17 cellular contexts compared by ENCODE assay signal in the genomic region with DNA sequence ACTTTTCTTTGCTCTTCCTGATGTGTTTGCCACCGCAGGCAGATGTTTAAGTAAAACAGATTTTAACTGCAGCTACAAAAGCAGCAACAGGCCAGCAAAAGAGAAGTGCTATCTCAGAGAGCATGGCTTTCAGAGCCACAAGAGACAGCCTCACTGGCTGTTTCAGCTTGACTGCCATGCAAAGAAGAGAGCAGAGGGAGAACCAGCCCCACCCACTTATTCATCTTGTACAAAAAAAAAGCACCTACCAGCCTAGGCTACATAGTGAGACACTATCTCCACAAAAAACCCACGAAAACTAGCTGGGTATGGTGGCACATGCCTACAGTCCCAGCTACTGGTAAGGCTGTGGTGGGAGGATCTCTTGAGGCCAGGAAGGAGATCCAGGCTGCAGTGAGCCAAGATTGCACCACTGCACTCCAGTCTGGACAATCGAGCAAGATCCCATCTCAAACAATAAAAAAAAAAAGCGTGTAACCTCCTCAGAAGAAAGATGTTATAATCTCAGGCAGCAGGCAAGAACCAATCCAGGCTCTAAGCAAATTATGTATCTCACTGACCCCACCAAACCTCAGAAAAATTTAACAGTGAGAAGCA. TPM values are rescaled to one million over a fixed set of nuclear protein-coding genes. Genes with fewer than 3 reads are reported as not detected.
DNase-seq lines count a peak whose midpoint lies in the region; ATAC-seq and TF ChIP-seq lines count a peak whose summit lies in the region.
"Had no signal": no experiment of that assay in that cellular context is flagged by ENCODE, and none has a peak within 500 bp of the region (broad histone marks: within the 10 kb centered on the region; RNA-seq: fewer than 3 reads in every experiment).

No MANE protein-coding gene starts in this region.

- CTCF ChIA-PET in activated CD8-positive, alpha-beta T cell treated with anti-CD3 and anti-CD28 coated beads, Interleukin-2, amount 10 ng/mL, durations not matched to agents 7 days and 5 days (lab: Charles Lee) = interaction anchor here (1.3 to 1.7 kb wide), 3 partner anchors 15 to 170 kb away, joined by 3 to 7 read pairs (median 5); no protein-coding TSS in a partner anchor

- H3K9me3 Mint-ChIP-seq in activated CD8-positive, alpha-beta T cell treated with anti-CD3 and anti-CD28 coated beads, Interleukin-2, amount 10 ng/mL, durations not matched to agents 7 days and 5 days (ENCODE audit: insufficient read depth) = no peaks in the 10 kb centered on the region
- H3K9me3 Mint-ChIP-seq in mesothelial cell of epicardium = no peaks in the 10 kb centered on the region

- no peaks in the 10 kb centered on the region for H3K79me2 ChIP-seq in DND-41 (ENCODE audit: insufficient read depth, low read length)

- H3K27me3 ChIP-seq in BLaER1 treated with 17β-estradiol and CSF1 and Interleukin-3, amounts not matched to agents 10 nM and 100 nM = no peaks in the 10 kb centered on the region
- H3K27me3 ChIP-seq in DND-41 (ENCODE audit: insufficient read depth, low read length, poor library complexity) (no peaks in the 10 kb centered on the region), testis (no peaks in the 10 kb centered on the region)
- H3K27me3 ChIP-seq: BE2C, colonic mucosa had no signal

- H3K36me3 ChIP-seq in BLaER1 treated with 17β-estradiol and CSF1 and Interleukin-3, amounts not matched to agents 10 nM and 100 nM = peaks cover 40 to 69% (median 57%) of the 10 kb centered on the region in 11 experiments
- H3K36me3 ChIP-seq in DND-41 (ENCODE audit: insufficient read depth, low read length) = peaks cover 75% of the 10 kb centered on the region
- H3K36me3 ChIP-seq in testis (ENCODE audit: low read depth, missing control alignments) = no peaks in the 10 kb centered on the region

- H3K9me3 ChIP-seq in BLaER1 treated with 17β-estradiol and CSF1 and Interleukin-3, amounts not matched to agents 10 nM and 100 nM (replicated peaks in 1 of 11) = no peaks in the 10 kb centered on the region
- no peaks in the 10 kb centered on the region for H3K9me3 ChIP-seq in DND-41 (ENCODE audit: insufficient read depth, low read length, severe bottlenecking)
- no peaks in the 10 kb centered on the region for H3K9me3 ChIP-seq in testis
- H3K9me3 ChIP-seq: BE2C, colonic mucosa, HAP-1 had no signal

- peaks cover 49% of the 10 kb centered on the region for H3K36me3 Mint-ChIP-seq in activated CD8-positive, alpha-beta T cell treated with anti-CD3 and anti-CD28 coated beads, Interleukin-2, amount 10 ng/mL, durations not matched to agents 7 days and 5 days (ENCODE audit: low read depth)
- peaks cover 42% of the 10 kb centered on the region for H3K36me3 Mint-ChIP-seq in mesothelial cell of epicardium

- peaks cover 6% of the 10 kb centered on the region for H3K4me1 Mint-ChIP-seq in activated CD8-positive, alpha-beta T cell treated with anti-CD3 and anti-CD28 coated beads, Interleukin-2, amount 10 ng/mL, durations not matched to agents 7 days and 5 days (ENCODE audit: low read depth)
- H3K4me1 Mint-ChIP-seq in mesothelial cell of epicardium = no peaks in the 10 kb centered on the region

- H3K4me3 ChIP-seq in BLaER1 treated with 17β-estradiol and CSF1 and Interleukin-3, amounts not matched to agents 10 nM and 100 nM = no peak overlapping the region
- no peak overlapping the region for H3K4me3 ChIP-seq in DND-41 (ENCODE audit: low read depth in 1 of 2, low read length in 2 of 2)
- H3K4me3 ChIP-seq in testis = no peak overlapping the region
- H3K4me3 ChIP-seq: colonic mucosa, HAP-1 had no signal

- TF ChIP-seq CTCF in DND-41 (IDR thresholded peaks at IDR 0.05; ENCODE audit: borderline replicate concordance, extremely low read depth, low read length, poor library complexity, severe bottlenecking) (no peak), mesothelial cell of epicardium (IDR thresholded peaks at IDR 0.05; ENCODE audit: unreplicated experiment) (no peak), testis (IDR thresholded peaks at IDR 0.05) (no peak)

- peak overlapping the region in 10 of 11 experiments; percentile 4 to 93 (median 83); a peak in 12 of 22 replicates for H3K4me2 ChIP-seq in BLaER1 treated with 17β-estradiol and CSF1 and Interleukin-3, amounts not matched to agents 10 nM and 100 nM
- H3K4me2 ChIP-seq in DND-41 (ENCODE audit: insufficient read depth, low read length) = no peak overlapping the region

- intact Hi-C loops in testis (cut with DNase I; ENCODE audit: low total_unique reads) = no loop called here

- 62 to 66% methylated on average over 4 of the region's 4 CpGs for whole genome bisulfite sequencing in testis, 2 donors

- H2AFZ ChIP-seq in DND-41 (ENCODE audit: low read depth, low read length) = no peak overlapping the region

- no peaks in the 10 kb centered on the region for H3K27me3 Mint-ChIP-seq in activated CD8-positive, alpha-beta T cell treated with anti-CD3 and anti-CD28 coated beads, Interleukin-2, amount 10 ng/mL, durations not matched to agents 7 days and 5 days (ENCODE audit: low read depth)
- no peaks in the 10 kb centered on the region for H3K27me3 Mint-ChIP-seq in mesothelial cell of epicardium (ENCODE audit: low read depth)

- no peak overlapping the region for H3K4me3 Mint-ChIP-seq in activated CD8-positive, alpha-beta T cell treated with anti-CD3 and anti-CD28 coated beads, Interleukin-2, amount 10 ng/mL, durations not matched to agents 7 days and 5 days
- H3K4me3 Mint-ChIP-seq in mesothelial cell of epicardium = no peak overlapping the region

- DNase-seq in DND-41 (no peak), mesothelial cell of epicardium (ENCODE audit: low spot score in 2 of 2, unreplicated experiment in 2 of 2) (no peak), GF-D8 (lab: John Stamatoyannopoulos, UW) (no peak), midbrain (lab: John Stamatoyannopoulos, UW) (no peak), testis (no peak)
- DNase-seq in activated CD8-positive, alpha-beta T cell treated with anti-CD3 and anti-CD28 coated beads, Interleukin-2, amount 10 ng/mL, durations not matched to agents 7 days and 5 days = no peak
- DNase-seq: anterior cingulate cortex, BE2C, colonic mucosa, NCI-H1436 treated with DMSO at 0.1 percent for 48 hours, NCI-H446 had no signal

- H3K27ac Mint-ChIP-seq in activated CD8-positive, alpha-beta T cell treated with anti-CD3 and anti-CD28 coated beads, Interleukin-2, amount 10 ng/mL, durations not matched to agents 7 days and 5 days = peak overlapping the region; percentile 5
- H3K27ac Mint-ChIP-seq in mesothelial cell of epicardium = peak overlapping the region; percentile 21

- 0 out of 22 replicates have a peak overlapping the region, but pooled peaks of 1 of the 11 experiments have one; percentile 13 for H3K9ac ChIP-seq in BLaER1 treated with 17β-estradiol and CSF1 and Interleukin-3, amounts not matched to agents 10 nM and 100 nM
- no peak overlapping the region for H3K9ac ChIP-seq in DND-41 (ENCODE audit: low read depth, low read length)

- peaks cover 56 to 69% (median 57%) of the 10 kb centered on the region in 10 experiments for H3K4me1 ChIP-seq in BLaER1 treated with 17β-estradiol and CSF1 and Interleukin-3, amounts not matched to agents 10 nM and 100 nM
- no peaks in the 10 kb centered on the region for H3K4me1 ChIP-seq in DND-41 (ENCODE audit: insufficient read depth, low read length)
- H3K4me1 ChIP-seq in testis = peaks cover 2% of the 10 kb centered on the region
- H3K4me1 ChIP-seq: BE2C, colonic mucosa, HAP-1 had no signal

- POLR2A ChIA-PET in activated CD8-positive, alpha-beta T cell treated with anti-CD3 and anti-CD28 coated beads, Interleukin-2, amount 10 ng/mL, durations not matched to agents 7 days and 5 days (lab: Charles Lee) = interaction anchor here (0.6 kb wide), 1 partner anchor 28 kb away, joined by 6 read pairs; no protein-coding TSS in a partner anchor

- ATAC-seq in DND-41 (ENCODE audit: insufficient read depth, low read depth) (0 out of 3 replicates have a peak, but pooled peaks have one; percentile 26), HG03520 (IDR thresholded peaks at IDR 0.05; ENCODE audit: unreplicated experiment) (no peak)
- ATAC-seq in activated CD8-positive, alpha-beta T cell treated with anti-CD3 and anti-CD28 coated beads, Interleukin-2, amount 10 ng/mL, durations not matched to agents 7 days and 5 days = no peak
- ATAC-seq: SK-N-SH treated with all-trans-retinoic acid at 6 μM for 48 hours had no signal

- peak overlapping the region in 1 of 11 experiments; percentile 6; a peak in 1 of 22 replicates for H3K27ac ChIP-seq in BLaER1 treated with 17β-estradiol and CSF1 and Interleukin-3, amounts not matched to agents 10 nM and 100 nM
- H3K27ac ChIP-seq in DND-41 (ENCODE audit: low read length) (no peak overlapping the region), testis (no peak overlapping the region)
- H3K27ac ChIP-seq: colonic mucosa had no signal

- no peak for TF ChIP-seq POLR2A in testis (IDR thresholded peaks at IDR 0.05)

- H4K20me1 ChIP-seq in BLaER1 treated with 17β-estradiol and CSF1 and Interleukin-3, amounts not matched to agents 10 nM and 100 nM = peaks cover 9 to 85% (median 63%) of the 10 kb centered on the region in 11 experiments; a peak in 21 of 22 replicates
- H4K20me1 ChIP-seq in DND-41 (ENCODE audit: insufficient read depth, low read length) = peaks cover 31% of the 10 kb centered on the region; the same call in 1 of the 2 replicates

RNA-seq across cellular contexts. Expression of a gene that starts 30.0 kb away (rescaled TPM):
- not detected for total RNA-seq in activated CD8-positive, alpha-beta T cell treated with anti-CD3 and anti-CD28 coated beads, Interleukin-2, amount 10 ng/mL, durations not matched to agents 7 days and 5 days
- total RNA-seq in mesothelial cell of epicardium (not detected in 3 replicates), testis (1 to 10 TPM in 1 of 2 donors, not detected in 1; 1.3 TPM)
- polyA plus RNA-seq in testis (ENCODE audit: insufficient read depth, low read depth, low replicate concordance) = not detected
- total RNA-seq: colonic mucosa had no signal
- polyA plus RNA-seq: esophagus, keratinocyte had no signal
